In genomic region chr15:74403981-74404563, GRCh38 we compare ENCODE assay signal across 9 cellular contexts. TPM values are rescaled to one million over a fixed set of nuclear protein-coding genes. Genes with fewer than 3 reads are reported as not detected.
DNase-seq lines count a peak whose midpoint lies in the region; ATAC-seq, FAIRE-seq and TF ChIP-seq lines count a peak whose summit lies in the region.
"Had no signal": no experiment of that assay in that cellular context is flagged by ENCODE, and none has a peak within 500 bp of the region (broad histone marks: within the 10 kb centered on the region; RNA-seq: fewer than 3 reads in every experiment).

No MANE protein-coding gene starts in this region.

- 59% methylated on average over 11 of the region's 16 CpGs for WGBS in HepG2 (ENCODE audit: low lambda C conversion rate)
- WGBS in right lobe of liver (ENCODE audit: insufficient coverage, low coverage, low lambda C conversion rate, missing lambda C conversion rate), result 29% methylated on average over 7 of the region's 16 CpGs

- no peak overlapping the region for H3K27ac ChIP-seq in HepG2 (ENCODE audit: extremely low read length, insufficient read depth, low read length)
- H3K27ac ChIP-seq in right lobe of liver, result no peak overlapping the region
- H3K27ac ChIP-seq: KMS-11 had no signal

- TF ChIP-seq RAD21 in HepG2 (CRISPR knock-in tag; IDR thresholded peaks at IDR 0.05), result no peak

- in situ Hi-C loops in HepG2 (cut with HindIII; ENCODE audit: extremely low pct_ligation_motif_present, low pct_unique_long_range_greater_than_20kb), result no loop called here

- no peak for ATAC-seq in HepG2
- no peak for ATAC-seq in right lobe of liver
- peak; percentile 29 for ATAC-seq in HG03108 (IDR thresholded peaks at IDR 0.05; ENCODE audit: unreplicated experiment)
- no peak for ATAC-seq in activated T-cell treated with anti-CD3 and anti-CD28 coated beads, Interleukin-2, amount 50 U/mL, for 72 hours (replicated peaks in 1 of 2)
- no peak for ATAC-seq in stimulated activated naive CD8-positive, alpha-beta T cell treated with anti-CD3 and anti-CD28 coated beads, Interleukin-15, amount 100 ng/mL, for 72 hours
- no peak for ATAC-seq in GM18867 (IDR thresholded peaks at IDR 0.05; ENCODE audit: unreplicated experiment)
- no peak for ATAC-seq in esophagus mucosa

- H3K9me3 ChIP-seq in HepG2 (ENCODE audit: low read length), result no peaks in the 10 kb centered on the region
- H3K9me3 ChIP-seq in right lobe of liver, result no peaks in the 10 kb centered on the region

- H3K4me1 ChIP-seq in HepG2 (ENCODE audit: insufficient read depth, low read length), result peaks cover 54% of the 10 kb centered on the region
- no peaks in the 10 kb centered on the region for H3K4me1 ChIP-seq in right lobe of liver

- TF ChIP-seq CTCF in HepG2 (CRISPR knock-in tag; IDR thresholded peaks at IDR 0.05) (no peak), right lobe of liver (IDR thresholded peaks at IDR 0.05) (no peak)

- FAIRE-seq in HepG2 (lab: Jason Lieb, UNC), result no peak

- H3K9me3 Mint-ChIP-seq in activated T-cell treated with anti-CD3 and anti-CD28 coated beads, Interleukin-2, amount 50 U/mL, for 72 hours, result no peaks in the 10 kb centered on the region
- no peaks in the 10 kb centered on the region for H3K9me3 Mint-ChIP-seq in stimulated activated naive CD8-positive, alpha-beta T cell treated with anti-CD3 and anti-CD28 coated beads, Interleukin-15, amount 100 ng/mL, for 72 hours

- DNase-seq in HepG2 (ENCODE audit: low spot score) (no peak), right lobe of liver (no peak), HuH-7.5 (ENCODE audit: low spot score) (no peak)
- DNase-seq in activated T-cell treated with anti-CD3 and anti-CD28 coated beads, Interleukin-2, amount 50 U/mL, for 72 hours, result peak in 1 of 2 donors; percentile 18
- DNase-seq in stimulated activated naive CD8-positive, alpha-beta T cell treated with anti-CD3 and anti-CD28 coated beads, Interleukin-15, amount 100 ng/mL, for 72 hours, result no peak

- no peaks in the 10 kb centered on the region for H3K36me3 Mint-ChIP-seq in activated T-cell treated with anti-CD3 and anti-CD28 coated beads, Interleukin-2, amount 50 U/mL, for 72 hours (ENCODE audit: insufficient read depth in 2 of 2)

- no peak overlapping the region for H3K4me3 ChIP-seq in HepG2 (replicated peaks in 1 of 3; ENCODE audit: insufficient read depth in 1 of 3, low read depth in 2 of 3, low read length in 3 of 3)
- H3K4me3 ChIP-seq in right lobe of liver, result no peak overlapping the region

- H3K27me3 Mint-ChIP-seq in activated T-cell treated with anti-CD3 and anti-CD28 coated beads, Interleukin-2, amount 50 U/mL, for 72 hours (ENCODE audit: low read depth), result no peaks in the 10 kb centered on the region
- no peaks in the 10 kb centered on the region for H3K27me3 Mint-ChIP-seq in stimulated activated naive CD8-positive, alpha-beta T cell treated with anti-CD3 and anti-CD28 coated beads, Interleukin-15, amount 100 ng/mL, for 72 hours

- no peak overlapping the region for H2AFZ ChIP-seq in HepG2 (ENCODE audit: low read length)

- intact Hi-C loops in HepG2 (cut with micrococcal nuclease; ENCODE audit: unreplicated experiment), result no loop called here
- intact Hi-C loops in right lobe of liver (cut with DNase I), result no loop called here

- CTCF ChIA-PET in HepG2 (lab: Yijun Ruan, JAX; ENCODE audit: low intra/inter-chr PET ratio, low total read pairs), result no interaction called here

- TF ChIP-seq POLR2A in HepG2 (IDR thresholded peaks at IDR 0.05; ENCODE audit: insufficient read depth in 1 of 2, low read depth in 2 of 2, low read length in 2 of 2) (no peak), right lobe of liver (IDR thresholded peaks at IDR 0.05) (no peak)

- H3K27me3 ChIP-seq in HepG2 (ENCODE audit: control insufficient read depth in 1 of 2, insufficient read depth in 2 of 2, low read length in 2 of 2) (peaks cover 6 to 44% of the 10 kb centered on the region in 2 experiments), right lobe of liver (no peaks in the 10 kb centered on the region)

- no peak overlapping the region for H3K9ac ChIP-seq in HepG2 (ENCODE audit: insufficient read depth, low read depth, low read length)
- H3K9ac ChIP-seq: KMS-11 had no signal

- BruUV-seq in HepG2 (replicated peaks; lab: Mats Ljungman, UMichigan), result no TSS peak

- peak overlapping the region; percentile 56 for H3K27ac Mint-ChIP-seq in activated T-cell treated with anti-CD3 and anti-CD28 coated beads, Interleukin-2, amount 50 U/mL, for 72 hours
- peak overlapping the region in 1 of 2 donors; percentile 90 for H3K27ac Mint-ChIP-seq in stimulated activated naive CD8-positive, alpha-beta T cell treated with anti-CD3 and anti-CD28 coated beads, Interleukin-15, amount 100 ng/mL, for 72 hours

- H3K79me2 ChIP-seq in HepG2 (ENCODE audit: insufficient read depth, low read length), result no peaks in the 10 kb centered on the region

- POLR2A ChIA-PET in HepG2 (lab: Yijun Ruan, JAX), result interaction anchor here (1.2 to 4.4 kb wide), 3 partner anchors 15 to 38 kb away, joined by 3 to 18 read pairs (median 5); no protein-coding TSS in a partner anchor

- H3K4me3 Mint-ChIP-seq in activated T-cell treated with anti-CD3 and anti-CD28 coated beads, Interleukin-2, amount 50 U/mL, for 72 hours, result peak overlapping the region; percentile 42 to 61
- H3K4me3 Mint-ChIP-seq in stimulated activated naive CD8-positive, alpha-beta T cell treated with anti-CD3 and anti-CD28 coated beads, Interleukin-15, amount 100 ng/mL, for 72 hours, result peak overlapping the region; percentile 24 to 51

- H4K20me1 ChIP-seq in HepG2 (ENCODE audit: insufficient read depth, low read length), result no peaks in the 10 kb centered on the region

- H3K4me2 ChIP-seq in HepG2 (ENCODE audit: low read depth, low read length), result no peak overlapping the region
- H3K4me2 ChIP-seq: KMS-11 had no signal

- no peak for TF ChIP-seq EP300 in HepG2 (IDR thresholded peaks at IDR 0.05; ENCODE audit: low read depth in 2 of 2, low read length in 2 of 2)
- no peak for TF ChIP-seq EP300 in HepG2 (CRISPR knock-in tag; IDR thresholded peaks at IDR 0.05; ENCODE audit: borderline replicate concordance)

- H3K36me3 ChIP-seq in HepG2 (replicated peaks in 1 of 2; ENCODE audit: control insufficient read depth in 1 of 2, insufficient read depth in 2 of 2, low read length in 2 of 2) (no peaks in the 10 kb centered on the region), right lobe of liver (no peaks in the 10 kb centered on the region)

- H3K4me1 Mint-ChIP-seq in activated T-cell treated with anti-CD3 and anti-CD28 coated beads, Interleukin-2, amount 50 U/mL, for 72 hours (ENCODE audit: low read depth), result peaks cover 83% of the 10 kb centered on the region
- H3K4me1 Mint-ChIP-seq in stimulated activated naive CD8-positive, alpha-beta T cell treated with anti-CD3 and anti-CD28 coated beads, Interleukin-15, amount 100 ng/mL, for 72 hours, result peaks cover 92% of the 10 kb centered on the region

RNA-seq across cellular contexts. Expression of gene SEMA7A, which starts 29.7 kb away (rescaled TPM):
- total RNA-seq in HepG2 (2016; rRNA removed; fragmentation: Illumina TruSeq; extraction: Trizol) (7.1 and 15.8 TPM in 2 replicates), right lobe of liver (1 to 10 TPM in 3 of 6 experiments, under 1 TPM in 3; 0.42 to 2.4 (median 1.1) TPM), esophagus mucosa (4.0 TPM)
- total RNA-seq in HepG2 (2016; cell fraction: cytosol; rRNA removed; fragmentation: Illumina TruSeq; extraction: Trizol; ENCODE audit: low read depth), result 6.7 and 6.9 TPM in 2 replicates
- total RNA-seq in HepG2 (2016; cell fraction: insoluble cytoplasmic fraction; rRNA removed; fragmentation: Illumina TruSeq; extraction: Trizol), result 5.8 and 16.8 TPM in 2 replicates
- total RNA-seq in HepG2 (2016; cell fraction: membrane; rRNA removed; fragmentation: Illumina TruSeq; extraction: Trizol), result 6.1 and 7.5 TPM in 2 replicates
- total RNA-seq in HepG2 (2016; cell fraction: nucleus; rRNA removed; fragmentation: Illumina TruSeq; extraction: Trizol), result 18.1 and 21.2 TPM in 2 replicates
- polyA plus RNA-seq in HepG2 (2011; rRNA removed), result 9.0 and 11.3 TPM in 2 replicates
- polyA plus RNA-seq in HepG2 (2011; cell fraction: cytosol; rRNA removed), result 9.5 and 11.5 TPM in 2 replicates
- polyA plus RNA-seq in HepG2 (2011; cell fraction: nucleus; rRNA removed), result 27.8 and 40.2 TPM in 2 replicates
- 6.1 and 9.1 TPM in 2 replicates for polyA plus RNA-seq in HepG2 (2012)
- polyA plus RNA-seq in HepG2 (2016; cell fraction: cytosol; fragmentation: Illumina TruSeq; extraction: Trizol; ENCODE audit: low read depth), result 0.77 and 0.90 TPM in 2 replicates
- polyA plus RNA-seq in HepG2 (2016; cell fraction: insoluble cytoplasmic fraction; fragmentation: Illumina TruSeq; extraction: Trizol; ENCODE audit: low read depth), result 3.7 and 5.2 TPM in 2 replicates
- 2.0 and 2.2 TPM in 2 replicates for polyA plus RNA-seq in HepG2 (2016; cell fraction: membrane; fragmentation: Illumina TruSeq; extraction: Trizol; ENCODE audit: low read depth)
- polyA plus RNA-seq in HepG2 (2016; cell fraction: nucleus; fragmentation: Illumina TruSeq; extraction: Trizol; ENCODE audit: insufficient read depth, low read depth), result 40.2 and 42.1 TPM in 2 replicates
- polyA minus RNA-seq in HepG2 (2011; rRNA and poly(A)+ RNA removed; ENCODE audit: low replicate concordance), result 1.2 and 27.6 TPM in 2 replicates
- polyA minus RNA-seq in HepG2 (2011; cell fraction: cytosol; rRNA and poly(A)+ RNA removed), result 8.8 and 9.2 TPM in 2 replicates
- 13.6 and 14.7 TPM in 2 replicates for polyA minus RNA-seq in HepG2 (2011; cell fraction: nucleus; rRNA and poly(A)+ RNA removed)
- 10 to 100 TPM; 46.7 to 57.1 TPM for total RNA-seq in activated T-cell treated with anti-CD3 and anti-CD28 coated beads, Interleukin-2, amount 50 U/mL, for 72 hours

RNA-seq across cellular contexts. Expression of gene CYP11A1, which starts 36.6 kb away (rescaled TPM):
- total RNA-seq in HepG2 (2016; rRNA removed; fragmentation: Illumina TruSeq; extraction: Trizol) (0.66 and 0.86 TPM in 2 replicates), right lobe of liver (1 to 10 TPM; 2.5 to 6.4 (median 2.8) TPM), esophagus mucosa (3.2 TPM)
- 0.30 and 0.62 TPM in 2 replicates for total RNA-seq in HepG2 (2016; cell fraction: cytosol; rRNA removed; fragmentation: Illumina TruSeq; extraction: Trizol; ENCODE audit: low read depth)
- 0.43 and 0.71 TPM in 2 replicates for total RNA-seq in HepG2 (2016; cell fraction: insoluble cytoplasmic fraction; rRNA removed; fragmentation: Illumina TruSeq; extraction: Trizol)
- total RNA-seq in HepG2 (2016; cell fraction: membrane; rRNA removed; fragmentation: Illumina TruSeq; extraction: Trizol), result 0.65 and 0.74 TPM in 2 replicates
- total RNA-seq in HepG2 (2016; cell fraction: nucleus; rRNA removed; fragmentation: Illumina TruSeq; extraction: Trizol), result 0.40 and 0.66 TPM in 2 replicates
- 0.92 and 1.4 TPM in 2 replicates for polyA plus RNA-seq in HepG2 (2011; rRNA removed)
- 0.98 and 1.0 TPM in 2 replicates for polyA plus RNA-seq in HepG2 (2011; cell fraction: cytosol; rRNA removed)
- 1.5 and 1.8 TPM in 2 replicates for polyA plus RNA-seq in HepG2 (2011; cell fraction: nucleus; rRNA removed)
- polyA plus RNA-seq in HepG2 (2012), result 0.54 and 0.73 TPM in 2 replicates
- polyA plus RNA-seq in HepG2 (2016; cell fraction: cytosol; fragmentation: Illumina TruSeq; extraction: Trizol; ENCODE audit: low read depth), result 0.26 and 0.61 TPM in 2 replicates
- 0.66 and 0.83 TPM in 2 replicates for polyA plus RNA-seq in HepG2 (2016; cell fraction: insoluble cytoplasmic fraction; fragmentation: Illumina TruSeq; extraction: Trizol; ENCODE audit: low read depth)
- polyA plus RNA-seq in HepG2 (2016; cell fraction: membrane; fragmentation: Illumina TruSeq; extraction: Trizol; ENCODE audit: low read depth), result 0.36 and 0.45 TPM in 2 replicates
- 0.64 and 0.93 TPM in 2 replicates for polyA plus RNA-seq in HepG2 (2016; cell fraction: nucleus; fragmentation: Illumina TruSeq; extraction: Trizol; ENCODE audit: insufficient read depth, low read depth)
- 1.6 and 8.2 TPM in 2 replicates for polyA minus RNA-seq in HepG2 (2011; rRNA and poly(A)+ RNA removed; ENCODE audit: low replicate concordance)
- polyA minus RNA-seq in HepG2 (2011; cell fraction: cytosol; rRNA and poly(A)+ RNA removed), result 0.99 TPM in 1 of 2 replicates, not detected in the other
- 0.39 and 0.87 TPM in 2 replicates for polyA minus RNA-seq in HepG2 (2011; cell fraction: nucleus; rRNA and poly(A)+ RNA removed)
- under 1 TPM; 0.21 to 0.26 TPM for total RNA-seq in activated T-cell treated with anti-CD3 and anti-CD28 coated beads, Interleukin-2, amount 50 U/mL, for 72 hours

RNA-seq across cellular contexts. Expression of gene UBL7, which starts 56.9 kb away (rescaled TPM):
- total RNA-seq in HepG2 (2016; rRNA removed; fragmentation: Illumina TruSeq; extraction: Trizol) (55.0 and 63.2 TPM in 2 replicates), right lobe of liver (10 to 100 TPM; 14.8 to 38.0 (median 17.3) TPM), esophagus mucosa (28.2 TPM)
- total RNA-seq in HepG2 (2016; cell fraction: cytosol; rRNA removed; fragmentation: Illumina TruSeq; extraction: Trizol; ENCODE audit: low read depth), result 40.0 and 66.0 TPM in 2 replicates
- 52.3 and 63.7 TPM in 2 replicates for total RNA-seq in HepG2 (2016; cell fraction: insoluble cytoplasmic fraction; rRNA removed; fragmentation: Illumina TruSeq; extraction: Trizol)
- total RNA-seq in HepG2 (2016; cell fraction: membrane; rRNA removed; fragmentation: Illumina TruSeq; extraction: Trizol), result 56.6 and 72.2 TPM in 2 replicates
- 14.7 and 21.3 TPM in 2 replicates for total RNA-seq in HepG2 (2016; cell fraction: nucleus; rRNA removed; fragmentation: Illumina TruSeq; extraction: Trizol)
- polyA plus RNA-seq in HepG2 (2011; rRNA removed), result 63.5 and 65.3 TPM in 2 replicates
- 57.8 and 86.0 TPM in 2 replicates for polyA plus RNA-seq in HepG2 (2011; cell fraction: cytosol; rRNA removed)
- 25.5 and 27.0 TPM in 2 replicates for polyA plus RNA-seq in HepG2 (2011; cell fraction: nucleus; rRNA removed)
- 38.1 and 49.1 TPM in 2 replicates for polyA plus RNA-seq in HepG2 (2012)
- 60.3 and 88.5 TPM in 2 replicates for polyA plus RNA-seq in HepG2 (2016; cell fraction: cytosol; fragmentation: Illumina TruSeq; extraction: Trizol; ENCODE audit: low read depth)
- 70.2 and 77.9 TPM in 2 replicates for polyA plus RNA-seq in HepG2 (2016; cell fraction: insoluble cytoplasmic fraction; fragmentation: Illumina TruSeq; extraction: Trizol; ENCODE audit: low read depth)
- polyA plus RNA-seq in HepG2 (2016; cell fraction: membrane; fragmentation: Illumina TruSeq; extraction: Trizol; ENCODE audit: low read depth), result 79.8 and 95.5 TPM in 2 replicates
- polyA plus RNA-seq in HepG2 (2016; cell fraction: nucleus; fragmentation: Illumina TruSeq; extraction: Trizol; ENCODE audit: insufficient read depth, low read depth), result 32.2 and 35.3 TPM in 2 replicates
- 109 and 162 TPM in 2 replicates for polyA minus RNA-seq in HepG2 (2011; rRNA and poly(A)+ RNA removed; ENCODE audit: low replicate concordance)
- 22.8 and 25.9 TPM in 2 replicates for polyA minus RNA-seq in HepG2 (2011; cell fraction: cytosol; rRNA and poly(A)+ RNA removed)
- 11.3 and 16.4 TPM in 2 replicates for polyA minus RNA-seq in HepG2 (2011; cell fraction: nucleus; rRNA and poly(A)+ RNA removed)
- 10 to 100 TPM; 47.8 to 55.1 TPM for total RNA-seq in activated T-cell treated with anti-CD3 and anti-CD28 coated beads, Interleukin-2, amount 50 U/mL, for 72 hours
